In genomic region chr1:18907914-18908845, GRCh38 we compare ENCODE assay signal across 10 cellular contexts. TPM values are rescaled to one million over a fixed set of nuclear protein-coding genes. Genes with fewer than 3 reads are reported as not detected.
DNase-seq lines count a peak whose midpoint lies in the region; ATAC-seq and TF ChIP-seq lines count a peak whose summit lies in the region.
"Had no signal": no experiment of that assay in that cellular context is flagged by ENCODE, and none has a peak within 500 bp of the region (broad histone marks: within the 10 kb centered on the region; RNA-seq: fewer than 3 reads in every experiment).

No MANE protein-coding gene starts in this region.

- peak overlapping the region; percentile 28 for H3K27ac Mint-ChIP-seq in stimulated activated naive CD8-positive, alpha-beta T cell treated with anti-CD3 and anti-CD28 coated beads, Interleukin-15, Interleukin-2, amounts not matched to agents 100 ng/mL and 50 ng/mL, for 24 hours
- peak overlapping the region in 1 of 2 donors; percentile 67 for H3K27ac Mint-ChIP-seq in stimulated activated naive CD8-positive, alpha-beta T cell treated with anti-CD3 and anti-CD28 coated beads, Interleukin-15, amount 100 ng/mL, for 72 hours
- peak overlapping the region in 8 of 10 donors; percentile 24 to 67 (median 55) for H3K27ac Mint-ChIP-seq in naive thymus-derived CD8-positive, alpha-beta T cell

- peak overlapping the region; percentile 25 for H3K4me3 Mint-ChIP-seq in stimulated activated naive CD8-positive, alpha-beta T cell treated with anti-CD3 and anti-CD28 coated beads, Interleukin-15, Interleukin-2, amounts not matched to agents 100 ng/mL and 50 ng/mL, for 24 hours
- no peak overlapping the region for H3K4me3 Mint-ChIP-seq in stimulated activated naive CD8-positive, alpha-beta T cell treated with anti-CD3 and anti-CD28 coated beads, Interleukin-15, amount 100 ng/mL, for 72 hours
- peak overlapping the region in 1 of 10 donors; percentile 28 for H3K4me3 Mint-ChIP-seq in naive thymus-derived CD8-positive, alpha-beta T cell

- ATAC-seq in stimulated activated naive CD8-positive, alpha-beta T cell treated with anti-CD3 and anti-CD28 coated beads, Interleukin-15, amount 100 ng/mL, for 72 hours: no peak
- no peak for ATAC-seq in naive thymus-derived CD8-positive, alpha-beta T cell
- no peak for ATAC-seq in HG02884 (IDR thresholded peaks at IDR 0.05; ENCODE audit: unreplicated experiment)

- CTCF ChIA-PET in HEK293T (lab: Yijun Ruan, JAX): interaction anchor here (0.6 to 1.4 kb wide), 4 partner anchors 11 to 65 kb away, joined by 3 to 6 read pairs (median 5); no protein-coding TSS in a partner anchor

- no peak for DNase-seq in stimulated activated naive CD8-positive, alpha-beta T cell treated with anti-CD3 and anti-CD28 coated beads, Interleukin-15, amount 100 ng/mL, for 72 hours
- DNase-seq in caudate nucleus (lab: John Stamatoyannopoulos, UW): peak in 6 of 61 donors; percentile 7 to 20 (median 16)
- DNase-seq in naive thymus-derived CD8-positive, alpha-beta T cell: no peak
- no peak for DNase-seq in HEK293T (ENCODE audit: extremely low spot score)
- DNase-seq in NOMO-1 (lab: John Stamatoyannopoulos, UW; ENCODE audit: unreplicated experiment in 2 of 2): no peak
- no peak for DNase-seq in occipital lobe (lab: John Stamatoyannopoulos, UW)

- H3K36me3 Mint-ChIP-seq in stimulated activated naive CD8-positive, alpha-beta T cell treated with anti-CD3 and anti-CD28 coated beads, Interleukin-15, Interleukin-2, amounts not matched to agents 100 ng/mL and 50 ng/mL, for 24 hours (ENCODE audit: low read depth): peaks cover 42% of the 10 kb centered on the region
- peaks cover 0 to 57% (median 8%) of the 10 kb centered on the region in 3 donors for H3K36me3 Mint-ChIP-seq in naive thymus-derived CD8-positive, alpha-beta T cell

- POLR2A ChIA-PET in naive thymus-derived CD8-positive, alpha-beta T cell (lab: Charles Lee): interaction anchor here (0.9 to 1.6 kb wide), 2 partner anchors 18 to 167 kb away, joined by 3 to 6 read pairs; no protein-coding TSS in a partner anchor
- POLR2A ChIA-PET in HEK293T (lab: Yijun Ruan, JAX): no interaction called here

- peaks cover 40% of the 10 kb centered on the region for H3K4me1 Mint-ChIP-seq in stimulated activated naive CD8-positive, alpha-beta T cell treated with anti-CD3 and anti-CD28 coated beads, Interleukin-15, Interleukin-2, amounts not matched to agents 100 ng/mL and 50 ng/mL, for 24 hours (ENCODE audit: low read depth)
- peaks cover 48% of the 10 kb centered on the region for H3K4me1 Mint-ChIP-seq in stimulated activated naive CD8-positive, alpha-beta T cell treated with anti-CD3 and anti-CD28 coated beads, Interleukin-15, amount 100 ng/mL, for 72 hours
- H3K4me1 Mint-ChIP-seq in naive thymus-derived CD8-positive, alpha-beta T cell: peaks cover 6 to 36% (median 19%) of the 10 kb centered on the region in 4 donors

- H3K27ac ChIP-seq in caudate nucleus (ENCODE audit: low read depth, low read length): peak overlapping the region; percentile 38

- no peaks in the 10 kb centered on the region for H3K9me3 Mint-ChIP-seq in stimulated activated naive CD8-positive, alpha-beta T cell treated with anti-CD3 and anti-CD28 coated beads, Interleukin-15, Interleukin-2, amounts not matched to agents 100 ng/mL and 50 ng/mL, for 24 hours
- peaks cover 0 to 17% of the 10 kb centered on the region in 2 donors for H3K9me3 Mint-ChIP-seq in stimulated activated naive CD8-positive, alpha-beta T cell treated with anti-CD3 and anti-CD28 coated beads, Interleukin-15, amount 100 ng/mL, for 72 hours
- H3K9me3 Mint-ChIP-seq in naive thymus-derived CD8-positive, alpha-beta T cell: no peaks in the 10 kb centered on the region

- no peaks in the 10 kb centered on the region for H3K27me3 Mint-ChIP-seq in stimulated activated naive CD8-positive, alpha-beta T cell treated with anti-CD3 and anti-CD28 coated beads, Interleukin-15, Interleukin-2, amounts not matched to agents 100 ng/mL and 50 ng/mL, for 24 hours
- no peaks in the 10 kb centered on the region for H3K27me3 Mint-ChIP-seq in stimulated activated naive CD8-positive, alpha-beta T cell treated with anti-CD3 and anti-CD28 coated beads, Interleukin-15, amount 100 ng/mL, for 72 hours
- no peaks in the 10 kb centered on the region for H3K27me3 Mint-ChIP-seq in naive thymus-derived CD8-positive, alpha-beta T cell

TF ChIP-seq in HEK293T, 16 proteins besides CTCF, POLR2A, EP300 and RAD21:
- TF ChIP-seq TARDBP (IDR thresholded peaks at IDR 0.05) (no peak), SP1 (IDR thresholded peaks at IDR 0.05) (no peak), PKNOX1 (IDR thresholded peaks at IDR 0.05) (no peak), L3MBTL2 (conservative IDR thresholded peaks at IDR 0.05) (no peak), FOXA1 (IDR thresholded peaks at IDR 0.05) (no peak), NFRKB (IDR thresholded peaks at IDR 0.05) (no peak), ELF4 (IDR thresholded peaks at IDR 0.05) (no peak), CTBP1 (IDR thresholded peaks at IDR 0.05; ENCODE audit: borderline replicate concordance) (no peak), ZNF384 (IDR thresholded peaks at IDR 0.05) (no peak), LEF1 (IDR thresholded peaks at IDR 0.05; ENCODE audit: borderline replicate concordance) (no peak), HDGF (IDR thresholded peaks at IDR 0.05; ENCODE audit: borderline replicate concordance) (no peak), FOXM1 (IDR thresholded peaks at IDR 0.05; ENCODE audit: borderline replicate concordance) (no peak), FOXK2 (IDR thresholded peaks at IDR 0.05) (no peak), ARNT (IDR thresholded peaks at IDR 0.05) (no peak), BHLHE40 (IDR thresholded peaks at IDR 0.05; ENCODE audit: borderline replicate concordance) (no peak), SUZ12 (IDR thresholded peaks at IDR 0.05) (no peak)

RNA-seq across cellular contexts. Expression of gene ALDH4A1, which starts 5.8 kb away (rescaled TPM):
- total RNA-seq in naive thymus-derived CD8-positive, alpha-beta T cell: 1 to 10 TPM; 1.6 to 2.5 TPM
- 1 to 10 TPM in 1 of 3 donors, under 1 TPM in 2; 0.31 to 2.0 (median 0.39) TPM for polyA plus RNA-seq in naive thymus-derived CD8-positive, alpha-beta T cell
- total RNA-seq in occipital lobe: 6.4 TPM

RNA-seq across cellular contexts. Expression of gene IFFO2, which starts 48.3 kb away (rescaled TPM):
- total RNA-seq in naive thymus-derived CD8-positive, alpha-beta T cell: 10 to 100 TPM; 29.0 to 30.7 TPM
- polyA plus RNA-seq in naive thymus-derived CD8-positive, alpha-beta T cell: 1 to 10 TPM; 1.6 to 4.4 (median 4.4) TPM
- 5.8 TPM for total RNA-seq in occipital lobe

RNA-seq across cellular contexts. Expression of gene TAS1R2, which starts 48.7 kb away (rescaled TPM):
- total RNA-seq in naive thymus-derived CD8-positive, alpha-beta T cell: not detected
- not detected for polyA plus RNA-seq in naive thymus-derived CD8-positive, alpha-beta T cell
- not detected for total RNA-seq in occipital lobe
- total RNA-seq: M059J had no signal
- polyA plus RNA-seq: SK-N-SH had no signal
